ENCODE assay signal across 8 cellular contexts in genomic region chr1:228459091-228459993, GRCh38. TPM values are rescaled to one million over a fixed set of nuclear protein-coding genes. Genes with fewer than 3 reads are reported as not detected.
DNase-seq lines count a peak whose midpoint lies in the region; ATAC-seq and TF ChIP-seq lines count a peak whose summit lies in the region.

No MANE protein-coding gene starts in this region.

- intact Hi-C loops in HCT116 (cut with micrococcal nuclease), result loop anchor here (1.0 to 10.0 kb wide), 6 partner anchors 26 to 465 kb away; no protein-coding TSS in a partner anchor

- peaks cover 27% of the 10 kb centered on the region for H3K36me3 Mint-ChIP-seq in activated CD8-positive, alpha-beta memory T cell treated with anti-CD3 and anti-CD28 coated beads, Interleukin-2, amount 10 ng/mL, durations not matched to agents 7 days and 5 days

- peak overlapping the region; percentile 96 for H3K4me3 Mint-ChIP-seq in activated CD8-positive, alpha-beta memory T cell treated with anti-CD3 and anti-CD28 coated beads, Interleukin-2, amount 10 ng/mL, durations not matched to agents 7 days and 5 days

- TF ChIP-seq CTCF in DND-41 (IDR thresholded peaks at IDR 0.05; ENCODE audit: borderline replicate concordance, extremely low read depth, low read length, poor library complexity, severe bottlenecking), result peak; percentile 20
- peak; percentile 36 to 86 (median 71); a peak in 5 of 6 replicates for TF ChIP-seq CTCF in HCT116 (IDR thresholded peaks at IDR 0.05 in 2 of 3, conservative IDR thresholded peaks at IDR 0.05 in 1 of 3; ENCODE audit: borderline replicate concordance in 1 of 3, insufficient read depth in 1 of 3, low read depth in 2 of 3, low read length in 2 of 3)

- DNase-seq in DND-41 (no peak), HCT116 (ENCODE audit: low read depth, low spot score) (peak; percentile 85), NCI-H446 treated with DMSO at 0.1 percent for 48 hours (lab: John Stamatoyannopoulos, UW) (peak; percentile 52), epithelial cell of prostate (ENCODE audit: low read depth, low spot score) (peak; percentile 26), superior temporal gyrus (ENCODE audit: extremely low spot score) (peak; percentile 50)
- DNase-seq in activated CD8-positive, alpha-beta memory T cell treated with anti-CD3 and anti-CD28 coated beads, Interleukin-2, amount 10 ng/mL, durations not matched to agents 7 days and 5 days, result peak; percentile 84

- ATAC-seq in DND-41 (ENCODE audit: insufficient read depth, low read depth), result no peak
- peak; percentile 53 for ATAC-seq in HCT116
- peak; percentile 7 for ATAC-seq in activated CD8-positive, alpha-beta memory T cell treated with anti-CD3 and anti-CD28 coated beads, Interleukin-2, amount 10 ng/mL, durations not matched to agents 7 days and 5 days
- ATAC-seq in HG03139 (IDR thresholded peaks at IDR 0.05; ENCODE audit: unreplicated experiment), result no peak

- RAD21 ChIA-PET in HCT116 (lab: Charles Lee; ENCODE audit: low non-redundant PET in 1 of 2, low total read pairs in 2 of 2, uncharacterized antibody in 2 of 2, unreplicated experiment in 2 of 2), result no interaction called here

- no peak for TF ChIP-seq POLR2A in HCT116 (IDR thresholded peaks at IDR 0.05; ENCODE audit: borderline replicate concordance, extremely low read depth, insufficient read depth, insufficient read length)

- TF ChIP-seq RAD21 in HCT116 (IDR thresholded peaks at IDR 0.05; ENCODE audit: low read depth), result no peak

- H3K27ac ChIP-seq in DND-41 (ENCODE audit: low read length) (no peak overlapping the region), HCT116 (ENCODE audit: low read depth, low read length) (peak overlapping the region; percentile 98), epithelial cell of prostate (peak overlapping the region; percentile 71), muscle layer of duodenum (ENCODE audit: low read length) (peak overlapping the region; percentile 22)

- BruUV-seq in HCT116 (replicated peaks; lab: Mats Ljungman, UMichigan), result no TSS peak

- H3K4me1 Mint-ChIP-seq in activated CD8-positive, alpha-beta memory T cell treated with anti-CD3 and anti-CD28 coated beads, Interleukin-2, amount 10 ng/mL, durations not matched to agents 7 days and 5 days, result peaks cover 54% of the 10 kb centered on the region

- peak overlapping the region; percentile 99 for H3K27ac Mint-ChIP-seq in activated CD8-positive, alpha-beta memory T cell treated with anti-CD3 and anti-CD28 coated beads, Interleukin-2, amount 10 ng/mL, durations not matched to agents 7 days and 5 days

- H3K4me1 ChIP-seq in DND-41 (ENCODE audit: insufficient read depth, low read length) (no peaks in the 10 kb centered on the region), HCT116 (ENCODE audit: control insufficient read depth in 1 of 2, insufficient read depth in 2 of 2, low read length in 2 of 2) (peaks cover 11 to 33% of the 10 kb centered on the region in 2 experiments; a peak in 3 of 4 replicates), muscle layer of duodenum (ENCODE audit: control insufficient read depth in 1 of 2, insufficient read depth in 2 of 2, low read length in 2 of 2) (peaks cover 0 to 39% of the 10 kb centered on the region in 2 donors)

- POLR2A ChIA-PET in HCT116 (lab: Charles Lee), result interaction anchor here (0.7 to 2.3 kb wide), 6 partner anchors 13 to 800 kb away, joined by 3 to 25 read pairs (median 6); partner anchors contain the start of gene RNF187

- no peaks in the 10 kb centered on the region for H3K9me3 ChIP-seq in DND-41 (ENCODE audit: insufficient read depth, low read length, severe bottlenecking)
- H3K9me3 ChIP-seq in HCT116 (ENCODE audit: control insufficient read depth in 1 of 2, insufficient read depth in 1 of 2, low read depth in 1 of 2, low read length in 2 of 2), result no peaks in the 10 kb centered on the region
- no peaks in the 10 kb centered on the region for H3K9me3 ChIP-seq in muscle layer of duodenum (ENCODE audit: control insufficient read depth in 1 of 2, low read length in 2 of 2)

- H3K79me2 ChIP-seq in DND-41 (ENCODE audit: insufficient read depth, low read length) (no peaks in the 10 kb centered on the region), HCT116 (ENCODE audit: insufficient read depth, low read length) (peaks cover 23% of the 10 kb centered on the region)

- CTCF ChIA-PET in HCT116 (lab: Charles Lee), result interaction anchor here (0.8 to 1.3 kb wide), 3 partner anchors 27 to 67 kb away, joined by 3 to 4 read pairs (median 3); no protein-coding TSS in a partner anchor
- CTCF ChIA-PET in activated CD8-positive, alpha-beta memory T cell treated with anti-CD3 and anti-CD28 coated beads, Interleukin-2, amount 10 ng/mL, durations not matched to agents 7 days and 5 days (lab: Charles Lee), result interaction anchor here (0.7 to 6.0 kb wide), 13 partner anchors 14 to 299 kb away, joined by 3 to 44 read pairs (median 4); partner anchors contain the start of genes IBA57 and TRIM11

- peaks cover 4% of the 10 kb centered on the region for H3K27me3 ChIP-seq in DND-41 (ENCODE audit: insufficient read depth, low read length, poor library complexity)
- H3K27me3 ChIP-seq in HCT116 (ENCODE audit: insufficient read depth, low read length), result no peaks in the 10 kb centered on the region
- peaks cover 33% of the 10 kb centered on the region for H3K27me3 ChIP-seq in muscle layer of duodenum (ENCODE audit: low read depth, low read length)

- H3K4me3 ChIP-seq in DND-41 (ENCODE audit: low read depth in 1 of 2, low read length in 2 of 2) (no peak overlapping the region), HCT116 (replicated peaks in 1 of 2; ENCODE audit: low read depth in 1 of 2, low read length in 2 of 2) (peak overlapping the region; percentile 90 to 94), muscle layer of duodenum (ENCODE audit: low read depth in 1 of 2, low read length in 2 of 2) (peak overlapping the region; percentile 45 to 70)

- H4K20me1 ChIP-seq in DND-41 (ENCODE audit: insufficient read depth, low read length) (no peaks in the 10 kb centered on the region), HCT116 (ENCODE audit: insufficient read depth) (no peaks in the 10 kb centered on the region)

- H2AFZ ChIP-seq in DND-41 (ENCODE audit: low read depth, low read length) (no peak overlapping the region), HCT116 (ENCODE audit: low read depth, low read length, poor library complexity, severe bottlenecking) (peak overlapping the region; percentile 95)

- no peaks in the 10 kb centered on the region for H3K9me2 ChIP-seq in HCT116 (ENCODE audit: insufficient read depth)

- H3K27me3 Mint-ChIP-seq in activated CD8-positive, alpha-beta memory T cell treated with anti-CD3 and anti-CD28 coated beads, Interleukin-2, amount 10 ng/mL, durations not matched to agents 7 days and 5 days, result no peaks in the 10 kb centered on the region

- H3K9ac ChIP-seq in DND-41 (ENCODE audit: low read depth, low read length) (no peak overlapping the region), HCT116 (ENCODE audit: low read length) (peak overlapping the region; percentile 96)

- H3K4me2 ChIP-seq in DND-41 (ENCODE audit: insufficient read depth, low read length), result no peak overlapping the region
- peak overlapping the region; percentile 98 for H3K4me2 ChIP-seq in HCT116 (ENCODE audit: low read length)

- H3K36me3 ChIP-seq in DND-41 (ENCODE audit: insufficient read depth, low read length) (no peaks in the 10 kb centered on the region), HCT116 (ENCODE audit: control insufficient read depth in 1 of 2, insufficient read depth in 2 of 2, low read length in 2 of 2) (no peaks in the 10 kb centered on the region), muscle layer of duodenum (ENCODE audit: control insufficient read depth in 1 of 2, insufficient read depth in 2 of 2, low read length in 2 of 2) (no peaks in the 10 kb centered on the region)

- no peaks in the 10 kb centered on the region for H3K9me3 Mint-ChIP-seq in activated CD8-positive, alpha-beta memory T cell treated with anti-CD3 and anti-CD28 coated beads, Interleukin-2, amount 10 ng/mL, durations not matched to agents 7 days and 5 days (ENCODE audit: low read depth)

TF ChIP-seq in HCT116, 20 proteins besides CTCF, POLR2A, EP300 and RAD21 (continues in another document):
- TF ChIP-seq SP1 (IDR thresholded peaks at IDR 0.05; ENCODE audit: low read depth), result no peak
- no peak for TF ChIP-seq ATF3 (IDR thresholded peaks at IDR 0.05)
- no peak for TF ChIP-seq ZBTB33 (IDR thresholded peaks at IDR 0.05; ENCODE audit: extremely low read depth, insufficient replicate concordance, low read length)
- no peak for TF ChIP-seq ZNF274 (IDR thresholded peaks at IDR 0.05; ENCODE audit: low read depth, low read length)
- peak; percentile 69; the same call in 1 of the 2 replicates for TF ChIP-seq EGR1 (IDR thresholded peaks at IDR 0.05; ENCODE audit: low read depth)

RNA-seq across cellular contexts. Expression of gene RNF187, which starts 27.8 kb away (rescaled TPM):
- total RNA-seq in HCT116 (2021; ENCODE audit: unreplicated experiment), result 137 TPM
- polyA plus RNA-seq in HCT116 (2012), result 113 and 142 TPM in 2 replicates
- 100 to 1,000 TPM; 145 to 166 TPM for total RNA-seq in activated CD8-positive, alpha-beta memory T cell treated with anti-CD3 and anti-CD28 coated beads, Interleukin-2, amount 10 ng/mL, durations not matched to agents 7 days and 5 days

RNA-seq across cellular contexts. Expression of gene TRIM17, which starts 42.7 kb away (rescaled TPM):
- total RNA-seq in HCT116 (2021; ENCODE audit: unreplicated experiment), result not detected
- polyA plus RNA-seq in HCT116 (2012), result 0.27 and 0.43 TPM in 2 replicates
- 1 to 10 TPM; 2.6 to 2.8 TPM for total RNA-seq in activated CD8-positive, alpha-beta memory T cell treated with anti-CD3 and anti-CD28 coated beads, Interleukin-2, amount 10 ng/mL, durations not matched to agents 7 days and 5 days

RNA-seq across cellular contexts. Expression of gene TRIM11, which starts 52.7 kb away (rescaled TPM):
- 42.5 TPM for total RNA-seq in HCT116 (2021; ENCODE audit: unreplicated experiment)
- polyA plus RNA-seq in HCT116 (2012), result 22.9 and 24.4 TPM in 2 replicates
- 10 to 100 TPM; 65.1 to 66.1 TPM for total RNA-seq in activated CD8-positive, alpha-beta memory T cell treated with anti-CD3 and anti-CD28 coated beads, Interleukin-2, amount 10 ng/mL, durations not matched to agents 7 days and 5 days

Comparison
In these comparisons a context has a peak if more than half of its experiments do, and no peak if none do; other contexts are left out.
1. ATAC-seq: peak in HCT116 (single experiment) and activated CD8-positive, alpha-beta memory T cell treated with anti-CD3 and anti-CD28 coated beads, Interleukin-2, amount 10 ng/mL, durations not matched to agents 7 days and 5 days (single experiment); none in DND-41 (single experiment) and HG03139 (single experiment).
2. H3K4me3 ChIP-seq: peak in HCT116 (2 of 2) and muscle layer of duodenum (2 of 2); none in DND-41 (0 of 2).